In genomic region chr10:91409869-91410637, GRCh38 we compare ENCODE assay signal across 8 cellular contexts. TPM values are rescaled to one million over a fixed set of nuclear protein-coding genes. Genes with fewer than 3 reads are reported as not detected.
DNase-seq lines count a peak whose midpoint lies in the region; ATAC-seq and TF ChIP-seq lines count a peak whose summit lies in the region.

Gene HECTD2, plus strand, starts transcription at chr10:91410344. Its CDS starts 95 bp downstream, at chr10:91410439.

- peak; percentile 94 for DNase-seq in GM23248
- DNase-seq in Karpas-422 = peak; percentile 79
- DNase-seq in T-cell = peak; percentile 67 to 85 (median 78)
- DNase-seq in amniotic stem cell (lab: John Stamatoyannopoulos, UW) = peak; percentile 59
- peak; percentile 86 to 94 (median 93) for DNase-seq in right cardiac atrium
- peak; percentile 72 to 85 for DNase-seq in uterus

- H3K4me3 ChIP-seq in GM08714 (ENCODE audit: low read length) = peak within 1 kb of the TSS; percentile 77
- peak within 1 kb of the TSS; percentile 81 for H3K4me3 ChIP-seq in GM23248
- peak within 1 kb of the TSS; percentile 65 for H3K4me3 ChIP-seq in Karpas-422 (ENCODE audit: low read length)
- peak within 1 kb of the TSS; percentile 82 for H3K4me3 ChIP-seq in right cardiac atrium (ENCODE audit: low read length)
- peak within 1 kb of the TSS; percentile 99 for H3K4me3 ChIP-seq in rectal smooth muscle tissue (ENCODE audit: low read length)
- H3K4me3 ChIP-seq in uterus = peak within 1 kb of the TSS; percentile 91 to 98

- ATAC-seq in T-cell (replicated peaks in 1 of 4) (peak; percentile 88 to 91 (median 90)), right cardiac atrium (peak; percentile 86 to 89)

- peak in 3 of 4 experiments; percentile 64 to 82 (median 64) for TF ChIP-seq CTCF in uterus (IDR thresholded peaks at IDR 0.05)

- H3K9ac ChIP-seq in GM23248 = peak within 1 kb of the TSS; percentile 97
- peak within 1 kb of the TSS; percentile 63 for H3K9ac ChIP-seq in Karpas-422 (ENCODE audit: low read length)
- H3K9ac ChIP-seq in rectal smooth muscle tissue (ENCODE audit: low read length) = peak within 1 kb of the TSS; percentile 99

- H3K4me2 ChIP-seq in GM23248 (ENCODE audit: unreplicated experiment) = peak within 1 kb of the TSS; percentile 83
- peak within 1 kb of the TSS; percentile 65 for H3K4me2 ChIP-seq in Karpas-422 (ENCODE audit: low read depth, low read length, poor library complexity, severe bottlenecking)

- peaks cover 25% of the 10 kb centered on the region for H3K4me1 ChIP-seq in GM23248 (ENCODE audit: insufficient read depth)
- peaks cover 4% of the 10 kb centered on the region for H3K4me1 ChIP-seq in Karpas-422 (ENCODE audit: low read length)
- H3K4me1 ChIP-seq in right cardiac atrium (ENCODE audit: control insufficient read depth, insufficient read depth, low read length) = peaks cover 2% of the 10 kb centered on the region
- peaks cover 3% of the 10 kb centered on the region for H3K4me1 ChIP-seq in rectal smooth muscle tissue (ENCODE audit: control insufficient read depth, insufficient read depth, low read length)
- H3K4me1 ChIP-seq in uterus = peaks cover 0 to 4% of the 10 kb centered on the region in 2 donors

- H3F3A ChIP-seq in GM23248 (ENCODE audit: insufficient read depth) = peaks cover 24% of the 10 kb centered on the region

- H4K20me1 ChIP-seq in GM23248 (ENCODE audit: insufficient read depth) (no peaks in the 10 kb centered on the region; the same call in 1 of the 2 replicates), Karpas-422 (ENCODE audit: insufficient read depth, low read depth, low read length) (no peaks in the 10 kb centered on the region)

- H3K27me3 ChIP-seq in GM23248 (replicated peaks; ENCODE audit: insufficient read depth) (no peaks in the 10 kb centered on the region), Karpas-422 (ENCODE audit: low read length) (no peaks in the 10 kb centered on the region), right cardiac atrium (ENCODE audit: control insufficient read depth, insufficient read depth) (no peaks in the 10 kb centered on the region), rectal smooth muscle tissue (ENCODE audit: control insufficient read depth, insufficient read depth, low read length) (no peaks in the 10 kb centered on the region), uterus (no peaks in the 10 kb centered on the region)

- CTCF ChIA-PET in T-cell (lab: Charles Lee) = interaction anchor here in 1 of 2 donors (0.6 to 0.7 kb wide), 2 partner anchors 13 to 503 kb away, joined by 3 read pairs; no protein-coding TSS in a partner anchor

- H3K9me3 ChIP-seq in GM23248 (ENCODE audit: low read depth) (no peaks in the 10 kb centered on the region), Karpas-422 (ENCODE audit: low read length) (no peaks in the 10 kb centered on the region), right cardiac atrium (ENCODE audit: control insufficient read depth, low read length) (no peaks in the 10 kb centered on the region), uterus (no peaks in the 10 kb centered on the region)

- H3K27ac ChIP-seq in GM23248 (peak within 1 kb of the TSS; percentile 96), Karpas-422 (ENCODE audit: low read length) (no peak within 1 kb of the TSS), right cardiac atrium (ENCODE audit: low read length) (peak within 1 kb of the TSS; percentile 96), rectal smooth muscle tissue (ENCODE audit: low read depth, low read length) (peak within 1 kb of the TSS; percentile 99), uterus (peak within 1 kb of the TSS; percentile 100)

- peak within 1 kb of the TSS; percentile 91 for H2AFZ ChIP-seq in GM23248
- H2AFZ ChIP-seq in Karpas-422 (ENCODE audit: low read length) = peak within 1 kb of the TSS; percentile 89

- 1% methylated on average over 61 to 85 of the region's 111 CpGs for WGBS in GM23248 (ENCODE audit: low coverage in 1 of 2, low lambda C conversion rate in 2 of 2, missing lambda C conversion rate in 2 of 2), 2 experiments
- under 1% methylated on average over 111 of the region's 111 CpGs for WGBS in right cardiac atrium

- intact Hi-C loops in right cardiac atrium (cut with DNase I) (loop anchor here in 1 of 4 donors (10.0 kb wide), 1 partner anchor 225 kb away; the partner anchor contains the start of gene PPP1R3C), uterus (cut with DNase I; ENCODE audit: low total_unique reads) (loop anchor here (5.0 kb wide), 1 partner anchor 222 kb away; the partner anchor contains the start of gene PPP1R3C)

- no peaks in the 10 kb centered on the region for H3K36me3 Mint-ChIP-seq in T-cell

- no peaks in the 10 kb centered on the region for H3K9me2 ChIP-seq in GM23248 (ENCODE audit: insufficient read depth)
- H3K9me2 ChIP-seq in Karpas-422 (replicated peaks; ENCODE audit: insufficient read depth, low read length) = no peaks in the 10 kb centered on the region

- H3K36me3 ChIP-seq in GM23248 (ENCODE audit: low read depth) (no peaks in the 10 kb centered on the region), Karpas-422 (ENCODE audit: insufficient read depth, low read length) (no peaks in the 10 kb centered on the region), rectal smooth muscle tissue (ENCODE audit: control insufficient read depth, insufficient read depth, low read length) (no peaks in the 10 kb centered on the region), uterus (no peaks in the 10 kb centered on the region)

- POLR2A ChIA-PET in T-cell (lab: Charles Lee) = interaction anchor here in 1 of 2 donors (1.3 kb wide), 1 partner anchor 514 kb away, joined by 4 read pairs; no protein-coding TSS in a partner anchor

- peak within 1 kb of the TSS; percentile 86 to 88 for H3K27ac Mint-ChIP-seq in T-cell

- peaks cover 11 to 16% (median 14%) of the 10 kb centered on the region in 3 donors for H3K4me1 Mint-ChIP-seq in T-cell

- peak; percentile 12 to 59 for TF ChIP-seq POLR2A in uterus (IDR thresholded peaks at IDR 0.05)

- no peaks in the 10 kb centered on the region for H3K9me3 Mint-ChIP-seq in T-cell

- H3K79me2 ChIP-seq in GM23248 (ENCODE audit: insufficient read depth) (peaks cover 42% of the 10 kb centered on the region), Karpas-422 (ENCODE audit: low read length) (no peaks in the 10 kb centered on the region)

- H3K27me3 Mint-ChIP-seq in T-cell = peaks cover 0 to 3% of the 10 kb centered on the region in 2 donors

- H3K4me3 Mint-ChIP-seq in T-cell = peak within 1 kb of the TSS; percentile 85 to 88 (median 88)

- in situ Hi-C loops in GM23248 (cut with MboI) = no loop called here

RNA-seq across cellular contexts. Expression of gene HECTD2, which starts in this region (rescaled TPM):
- total RNA-seq in GM23248 (2014; rRNA removed; shearing (Covaris generic)) = 14.8 and 19.6 TPM in 2 replicates
- polyA plus RNA-seq in GM23248 (2016; fragmentation: Nextera tagmentation; extraction: Ambion mirVana) (7.7 and 9.5 TPM in 2 replicates), right cardiac atrium (4.6 TPM)
- total RNA-seq in Karpas-422 (2014; rRNA removed; shearing (Covaris generic); ENCODE audit: low replicate concordance) = 0.14 and 0.22 TPM in 2 replicates
- total RNA-seq in T-cell (1 to 10 TPM; 1.6 to 3.7 (median 2.5) TPM), right cardiac atrium (10 to 100 TPM in 1 of 4 donors, 1 to 10 TPM in 3; 8.9 to 13.4 (median 9.7) TPM), uterus (10 to 100 TPM; 21.0 to 65.7 (median 33.2) TPM)

Comparison
In these comparisons a context has a peak if more than half of its experiments do, and no peak if none do; other contexts are left out.
1. Peak in DNase-seq, H3K4me3 ChIP-seq, H3K9ac ChIP-seq and H3K4me2 ChIP-seq in Karpas-422; RNA of the gene not detected or under 1 TPM.